ENCODE assay signal across 20 cellular contexts in genomic region chr10:99427566-99428150, GRCh38. TPM values are rescaled to one million over a fixed set of nuclear protein-coding genes. Genes with fewer than 3 reads are reported as not detected.
DNase-seq lines count a peak whose midpoint lies in the region; ATAC-seq and TF ChIP-seq lines count a peak whose summit lies in the region.
"Had no signal": no experiment of that assay in that cellular context is flagged by ENCODE, and none has a peak within 500 bp of the region (broad histone marks: within the 10 kb centered on the region; RNA-seq: fewer than 3 reads in every experiment).

No MANE protein-coding gene starts in this region.

- ATAC-seq in body of pancreas = no peak
- ATAC-seq in right lobe of liver = peak in 2 of 4 donors; percentile 1
- no peak for ATAC-seq in HG02884 (IDR thresholded peaks at IDR 0.05; ENCODE audit: unreplicated experiment)
- ATAC-seq in SK-N-SH treated with all-trans-retinoic acid at 6 μM for 48 hours = no peak
- ATAC-seq: A549 had no signal

- H3K27ac ChIP-seq in body of pancreas (peak overlapping the region in 3 of 4 donors; percentile 7 to 47 (median 30)), right lobe of liver (peak overlapping the region; percentile 47 to 92 (median 88))
- H3K27ac ChIP-seq: A549, BLaER1, GM23248 had no signal

- intact Hi-C loops in body of pancreas (cut with DNase I) (no loop called here), right lobe of liver (cut with DNase I) (no loop called here)

- peaks cover 26% of the 10 kb centered on the region for H3K4me1 ChIP-seq in Loucy (ENCODE audit: insufficient read depth, low read length, poor library complexity, severe bottlenecking)
- peaks cover 52% of the 10 kb centered on the region for H3K4me1 ChIP-seq in body of pancreas
- H3K4me1 ChIP-seq in right lobe of liver = peaks cover 2 to 44% (median 12%) of the 10 kb centered on the region in 4 donors

- TF ChIP-seq CTCF in Loucy (conservative IDR thresholded peaks at IDR 0.05; ENCODE audit: low read length) (no peak), body of pancreas (IDR thresholded peaks at IDR 0.05) (no peak), right lobe of liver (IDR thresholded peaks at IDR 0.05) (no peak)

- H3K36me3 Mint-ChIP-seq in activated naive CD4-positive, alpha-beta T cell treated with anti-CD3 and anti-CD28 coated beads, Interleukin-2, amount 50 U/mL, for 24 hours = peaks cover 9% of the 10 kb centered on the region

- no peak for TF ChIP-seq POLR2A in body of pancreas (IDR thresholded peaks at IDR 0.05)
- TF ChIP-seq POLR2A in right lobe of liver (IDR thresholded peaks at IDR 0.05) = peak; percentile 10

- no peaks in the 10 kb centered on the region for H3F3A ChIP-seq in Loucy (ENCODE audit: low read depth)

- H3K27me3 ChIP-seq in Loucy (ENCODE audit: insufficient read depth, low read length, poor library complexity, severe bottlenecking) (no peaks in the 10 kb centered on the region), body of pancreas (no peaks in the 10 kb centered on the region), right lobe of liver (no peaks in the 10 kb centered on the region)
- H3K27me3 ChIP-seq: BLaER1 had no signal

- H3K4me1 Mint-ChIP-seq in activated naive CD4-positive, alpha-beta T cell treated with anti-CD3 and anti-CD28 coated beads, Interleukin-2, amount 50 U/mL, for 24 hours = peaks cover 38% of the 10 kb centered on the region

- peak overlapping the region; percentile 23 for H3K4me2 ChIP-seq in Loucy (ENCODE audit: low read depth, low read length, poor library complexity, severe bottlenecking)
- H3K4me2 ChIP-seq: A549, BLaER1 had no signal

- H4K20me1 ChIP-seq in Loucy (ENCODE audit: insufficient read depth, low read length, poor library complexity, severe bottlenecking) = peaks cover 3% of the 10 kb centered on the region

- no peak overlapping the region for H3K9ac ChIP-seq in Loucy (ENCODE audit: low read depth, low read length, poor library complexity, severe bottlenecking)
- H3K9ac ChIP-seq: BLaER1, GM23248 had no signal

- H3K4me3 ChIP-seq in Loucy (ENCODE audit: low read length, poor library complexity, severe bottlenecking) (no peak overlapping the region), body of pancreas (no peak overlapping the region), right lobe of liver (peak overlapping the region; percentile 84 to 89 (median 88))
- H3K4me3 ChIP-seq: A549, BLaER1, GM23248 had no signal

- no peaks in the 10 kb centered on the region for H3K27me3 Mint-ChIP-seq in activated naive CD4-positive, alpha-beta T cell treated with anti-CD3 and anti-CD28 coated beads, Interleukin-2, amount 50 U/mL, for 24 hours

- no peaks in the 10 kb centered on the region for H3K9me2 ChIP-seq in Loucy (replicated peaks; ENCODE audit: low read depth, low read length)

- 56 to 66% methylated on average over 4 of the region's 4 CpGs for whole genome bisulfite sequencing in body of pancreas, 2 donors
- 35% methylated on average over 3 of the region's 4 CpGs for WGBS in right lobe of liver (ENCODE audit: insufficient coverage, low coverage, low lambda C conversion rate, missing lambda C conversion rate)

- no peak overlapping the region for H3K27ac Mint-ChIP-seq in activated naive CD4-positive, alpha-beta T cell treated with anti-CD3 and anti-CD28 coated beads, Interleukin-2, amount 50 U/mL, for 24 hours
- H3K27ac Mint-ChIP-seq: CD4-positive, alpha-beta memory T cell had no signal

- H3K36me3 ChIP-seq in Loucy (ENCODE audit: insufficient read depth, low read length) (no peaks in the 10 kb centered on the region), body of pancreas (replicated peaks in 1 of 2; ENCODE audit: insufficient read depth in 1 of 2, low read depth in 2 of 2) (no peaks in the 10 kb centered on the region), right lobe of liver (peaks cover 0 to 8% (median 8%) of the 10 kb centered on the region in 4 donors)

- peaks cover 48% of the 10 kb centered on the region for H3K79me2 ChIP-seq in Loucy (ENCODE audit: insufficient read depth, low read length)

- H3K4me3 Mint-ChIP-seq in activated naive CD4-positive, alpha-beta T cell treated with anti-CD3 and anti-CD28 coated beads, Interleukin-2, amount 50 U/mL, for 24 hours = peak overlapping the region; percentile 7

- no peaks in the 10 kb centered on the region for H3K9me3 Mint-ChIP-seq in activated naive CD4-positive, alpha-beta T cell treated with anti-CD3 and anti-CD28 coated beads, Interleukin-2, amount 50 U/mL, for 24 hours
- H3K9me3 Mint-ChIP-seq: CD4-positive, alpha-beta memory T cell had no signal

- no peak overlapping the region for H2AFZ ChIP-seq in Loucy (ENCODE audit: low read length)
- H2AFZ ChIP-seq: GM23248 had no signal

- no peak for DNase-seq in activated naive CD4-positive, alpha-beta T cell (lab: John Stamatoyannopoulos, UW)
- DNase-seq in body of pancreas (no peak), right lobe of liver (no peak), AG20443 (ENCODE audit: low spot score) (no peak)
- DNase-seq: CD4-positive, alpha-beta memory T cell; DMS153; GF-D8; GM23248; HCEC 1CT; KG1; NCI-H1417; NCI-H187; NCI-H2107; NCI-H510A treated with DMSO at 0.1 percent for 48 hours had no signal

- H3K9me3 ChIP-seq in Loucy (ENCODE audit: insufficient read depth, low read depth, low read length) (no peaks in the 10 kb centered on the region), body of pancreas (no peaks in the 10 kb centered on the region), right lobe of liver (no peaks in the 10 kb centered on the region)
- H3K9me3 ChIP-seq: A549, BLaER1 had no signal

TF ChIP-seq in SK-N-SH treated with all-trans-retinoic acid at 6 μM for 48 hours, 23 proteins besides CTCF, POLR2A, EP300 and RAD21:
- TF ChIP-seq RARB (CRISPR knock-in tag; IDR thresholded peaks at IDR 0.05) (no peak), ISL1 (CRISPR knock-in tag; IDR thresholded peaks at IDR 0.05) (no peak), BACH2 (CRISPR knock-in tag; IDR thresholded peaks at IDR 0.05; ENCODE audit: borderline replicate concordance) (no peak), ZC3H10 (CRISPR knock-in tag; IDR thresholded peaks at IDR 0.05) (no peak), CREB5 (CRISPR knock-in tag; IDR thresholded peaks at IDR 0.05; ENCODE audit: low read depth) (no peak), TCF4 (CRISPR knock-in tag; IDR thresholded peaks at IDR 0.05; ENCODE audit: borderline replicate concordance) (no peak), PPARA (CRISPR knock-in tag; IDR thresholded peaks at IDR 0.05; ENCODE audit: borderline replicate concordance) (no peak), ARNTL (CRISPR knock-in tag; IDR thresholded peaks at IDR 0.05; ENCODE audit: borderline replicate concordance, low read depth) (no peak)

RNA-seq across cellular contexts. Expression of gene GOT1, which starts 2.8 kb away (rescaled TPM):
- total RNA-seq in body of pancreas (10 to 100 TPM in 1 of 2 donors, 1 to 10 TPM in 1; 7.3 to 14.8 TPM), right lobe of liver (100 to 1,000 TPM; 118 to 356 (median 173) TPM)

Comparison
In these comparisons a context has a peak if more than half of its experiments do, and no peak if none do; other contexts are left out.
1. H3K4me3 ChIP-seq: peak in right lobe of liver (3 of 3); none in Loucy (single experiment) and body of pancreas (0 of 2).
2. RNA of gene GOT1, which starts 2.8 kb away (total RNA-seq): 118 to 356 TPM in right lobe of liver; 7.3 to 14.8 TPM in body of pancreas; every median in the first group is over 4 times any median in the second.